ENCODE assay signal across 8 cellular contexts in genomic region chr7:23598321-23598720, GRCh38. TPM values are rescaled to one million over a fixed set of nuclear protein-coding genes. Genes with fewer than 3 reads are reported as not detected.
DNase-seq lines count a peak whose midpoint lies in the region; ATAC-seq and TF ChIP-seq lines count a peak whose summit lies in the region.

No MANE protein-coding gene starts in this region.

- H3K4me3 ChIP-seq in SK-N-SH (ENCODE audit: low read depth in 2 of 2, low read length in 1 of 2) (peak overlapping the region; percentile 73 to 77), WERI-Rb-1 (ENCODE audit: low read depth, low read length) (peak overlapping the region; percentile 97), iPS-11a (ENCODE audit: low read depth, low read length) (peak overlapping the region; percentile 75)

- TF ChIP-seq CTCF in SK-N-SH (IDR thresholded peaks at IDR 0.05) (no peak), WERI-Rb-1 (IDR thresholded peaks at IDR 0.05; ENCODE audit: low read depth, low read length) (no peak)

- H3K27ac ChIP-seq in SK-N-SH (ENCODE audit: low read depth in 2 of 2, low read length in 1 of 2) = peak overlapping the region; percentile 87 to 90
- no peak overlapping the region for H3K27ac ChIP-seq in WERI-Rb-1

- peaks cover 11% of the 10 kb centered on the region for H3K79me2 ChIP-seq in SK-N-SH (ENCODE audit: insufficient read depth)

- peak overlapping the region; percentile 74 for H3K4me2 ChIP-seq in SK-N-SH

- peaks cover 20% of the 10 kb centered on the region for H3F3A ChIP-seq in SK-N-SH (replicated peaks; ENCODE audit: insufficient read depth)

- CTCF ChIA-PET in SK-N-SH (lab: Yijun Ruan, JAX) = interaction anchor here (0.7 to 2.8 kb wide), 6 partner anchors 21 to 113 kb away, joined by 3 to 15 read pairs (median 4); partner anchors contain the start of gene FAM221A

- H3K9me2 ChIP-seq in SK-N-SH = no peaks in the 10 kb centered on the region

- no peaks in the 10 kb centered on the region for H3K9me3 ChIP-seq in SK-N-SH
- no peaks in the 10 kb centered on the region for H3K9me3 ChIP-seq in WERI-Rb-1 (ENCODE audit: severe bottlenecking)

- peak overlapping the region; percentile 73 for H3K9ac ChIP-seq in SK-N-SH

- DNase-seq in SK-N-SH (no peak), WERI-Rb-1 (no peak), activated gamma-delta T cell treated with Interleukin-2 at 50 U/mL for 16 hours (no peak), G401 (ENCODE audit: low spot score) (no peak)
- DNase-seq in stimulated activated naive CD8-positive, alpha-beta T cell treated with anti-CD3 and anti-CD28 coated beads, Interleukin-15, amount 100 ng/mL, for 72 hours = no peak

- in situ Hi-C loops in G401 (cut with HindIII; ENCODE audit: low sequenced_read_pairs) = no loop called here

- peaks cover 71% of the 10 kb centered on the region for H3K4me1 Mint-ChIP-seq in stimulated activated naive CD8-positive, alpha-beta T cell treated with anti-CD3 and anti-CD28 coated beads, Interleukin-15, amount 100 ng/mL, for 72 hours

- peaks cover 0 to 10% of the 10 kb centered on the region in 2 experiments; a peak in 2 of 4 replicates for H3K4me1 ChIP-seq in SK-N-SH (ENCODE audit: control insufficient read depth in 1 of 2, insufficient read depth in 2 of 2, low read depth in 1 of 2, low read length in 1 of 2)

- TF ChIP-seq EP300 in SK-N-SH (IDR thresholded peaks at IDR 0.05; ENCODE audit: borderline replicate concordance in 1 of 2, low read depth in 1 of 2, low read length in 1 of 2) = no peak

- H3K27me3 Mint-ChIP-seq in stimulated activated naive CD8-positive, alpha-beta T cell treated with anti-CD3 and anti-CD28 coated beads, Interleukin-15, amount 100 ng/mL, for 72 hours = no peaks in the 10 kb centered on the region

- no peaks in the 10 kb centered on the region for H3K36me3 ChIP-seq in SK-N-SH (replicated peaks in 1 of 2; ENCODE audit: control insufficient read depth in 1 of 2, insufficient read depth in 2 of 2, low read length in 1 of 2)
- H3K36me3 ChIP-seq in WERI-Rb-1 = 0 out of 2 replicates have a peak, but pooled peaks cover 3% of the 10 kb centered on the region

- no peaks in the 10 kb centered on the region for H4K20me1 ChIP-seq in SK-N-SH (ENCODE audit: insufficient read depth)

- H3K4me3 Mint-ChIP-seq in stimulated activated naive CD8-positive, alpha-beta T cell treated with anti-CD3 and anti-CD28 coated beads, Interleukin-15, amount 100 ng/mL, for 72 hours = peak overlapping the region; percentile 86 to 98

- H3K27me3 ChIP-seq in SK-N-SH (ENCODE audit: insufficient read depth) (no peaks in the 10 kb centered on the region), WERI-Rb-1 (ENCODE audit: insufficient read depth, low read depth, severe bottlenecking) (no peaks in the 10 kb centered on the region)

- POLR2A ChIA-PET in SK-N-SH (lab: Yijun Ruan, JAX) = interaction anchor here (1.1 to 1.8 kb wide), 2 partner anchors 83 to 86 kb away, joined by 4 read pairs; no protein-coding TSS in a partner anchor

- peaks cover 4 to 6% of the 10 kb centered on the region in 2 donors for H3K9me3 Mint-ChIP-seq in stimulated activated naive CD8-positive, alpha-beta T cell treated with anti-CD3 and anti-CD28 coated beads, Interleukin-15, amount 100 ng/mL, for 72 hours

- peak overlapping the region; percentile 86 for H2AFZ ChIP-seq in SK-N-SH (ENCODE audit: low read depth)

- H3K27ac Mint-ChIP-seq in stimulated activated naive CD8-positive, alpha-beta T cell treated with anti-CD3 and anti-CD28 coated beads, Interleukin-15, amount 100 ng/mL, for 72 hours = no peak overlapping the region

- ATAC-seq in SK-N-SH treated with all-trans-retinoic acid at 6 μM for 48 hours = no peak
- no peak for ATAC-seq in stimulated activated naive CD8-positive, alpha-beta T cell treated with anti-CD3 and anti-CD28 coated beads, Interleukin-15, amount 100 ng/mL, for 72 hours
- no peak for ATAC-seq in GM19467 (IDR thresholded peaks at IDR 0.05; ENCODE audit: unreplicated experiment)

- no peak for TF ChIP-seq RAD21 in SK-N-SH (IDR thresholded peaks at IDR 0.05; ENCODE audit: low read length)

- WGBS in SK-N-SH (ENCODE audit: low lambda C conversion rate) = 65% methylated on average over 4 of the region's 4 CpGs

TF ChIP-seq in SK-N-SH, 30 proteins besides CTCF, POLR2A, EP300 and RAD21 (continues in another document):
- TF ChIP-seq TAF1 (IDR thresholded peaks at IDR 0.05; ENCODE audit: borderline replicate concordance, low read depth, low read length) (no peak), NFIC (IDR thresholded peaks at IDR 0.05; ENCODE audit: borderline replicate concordance) (no peak), NRF1 (IDR thresholded peaks at IDR 0.05; ENCODE audit: low read depth, low read length) (no peak), YY1 (IDR thresholded peaks at IDR 0.05; ENCODE audit: low read depth) (no peak), RFX5 (IDR thresholded peaks at IDR 0.05; ENCODE audit: low read length) (no peak), EZH2phosphoT487 (IDR thresholded peaks at IDR 0.05; ENCODE audit: borderline replicate concordance, low read depth) (no peak), RXRA (IDR thresholded peaks at IDR 0.05; ENCODE audit: borderline replicate concordance, low read depth) (no peak), POLR2AphosphoS5 (IDR thresholded peaks at IDR 0.05; ENCODE audit: low read depth, low read length) (no peak), MAX (IDR thresholded peaks at IDR 0.05; ENCODE audit: low read depth) (no peak), CHD2 (IDR thresholded peaks at IDR 0.05; ENCODE audit: low read length, partially characterized antibody) (no peak), TCF12 (IDR thresholded peaks at IDR 0.05) (no peak)
- TF ChIP-seq, protein P1, sequence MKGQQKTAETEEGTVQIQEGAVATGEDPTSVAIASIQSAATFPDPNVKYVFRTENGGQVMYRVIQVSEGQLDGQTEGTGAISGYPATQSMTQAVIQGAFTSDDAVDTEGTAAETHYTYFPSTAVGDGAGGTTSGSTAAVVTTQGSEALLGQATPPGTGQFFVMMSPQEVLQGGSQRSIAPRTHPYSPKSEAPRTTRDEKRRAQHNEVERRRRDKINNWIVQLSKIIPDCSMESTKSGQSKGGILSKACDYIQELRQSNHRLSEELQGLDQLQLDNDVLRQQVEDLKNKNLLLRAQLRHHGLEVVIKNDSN (IDR thresholded peaks at IDR 0.05; ENCODE audit: borderline replicate concordance, low read depth) = no peak

TF ChIP-seq in SK-N-SH treated with all-trans-retinoic acid at 6 μM for 48 hours, 23 proteins besides CTCF, POLR2A, EP300 and RAD21 (continues in another document):
- TF ChIP-seq ISL1 (CRISPR knock-in tag; IDR thresholded peaks at IDR 0.05) (no peak), ESRRG (CRISPR knock-in tag; IDR thresholded peaks at IDR 0.05) (no peak), PPARA (CRISPR knock-in tag; IDR thresholded peaks at IDR 0.05; ENCODE audit: borderline replicate concordance) (no peak), ZNF8 (CRISPR knock-in tag; IDR thresholded peaks at IDR 0.05) (no peak; the same call in 1 of the 2 replicates), OSR1 (CRISPR knock-in tag; IDR thresholded peaks at IDR 0.05) (no peak), BACH2 (CRISPR knock-in tag; IDR thresholded peaks at IDR 0.05; ENCODE audit: borderline replicate concordance) (no peak), ZNF565 (CRISPR knock-in tag; conservative IDR thresholded peaks at IDR 0.05; ENCODE audit: low read depth) (no peak), CREB5 (CRISPR knock-in tag; IDR thresholded peaks at IDR 0.05; ENCODE audit: low read depth) (no peak), CSRNP3 (CRISPR knock-in tag; IDR thresholded peaks at IDR 0.05) (no peak), RARB (CRISPR knock-in tag; IDR thresholded peaks at IDR 0.05) (no peak), ARNTL (CRISPR knock-in tag; IDR thresholded peaks at IDR 0.05; ENCODE audit: borderline replicate concordance, low read depth) (no peak)
- TF ChIP-seq, protein P2, sequence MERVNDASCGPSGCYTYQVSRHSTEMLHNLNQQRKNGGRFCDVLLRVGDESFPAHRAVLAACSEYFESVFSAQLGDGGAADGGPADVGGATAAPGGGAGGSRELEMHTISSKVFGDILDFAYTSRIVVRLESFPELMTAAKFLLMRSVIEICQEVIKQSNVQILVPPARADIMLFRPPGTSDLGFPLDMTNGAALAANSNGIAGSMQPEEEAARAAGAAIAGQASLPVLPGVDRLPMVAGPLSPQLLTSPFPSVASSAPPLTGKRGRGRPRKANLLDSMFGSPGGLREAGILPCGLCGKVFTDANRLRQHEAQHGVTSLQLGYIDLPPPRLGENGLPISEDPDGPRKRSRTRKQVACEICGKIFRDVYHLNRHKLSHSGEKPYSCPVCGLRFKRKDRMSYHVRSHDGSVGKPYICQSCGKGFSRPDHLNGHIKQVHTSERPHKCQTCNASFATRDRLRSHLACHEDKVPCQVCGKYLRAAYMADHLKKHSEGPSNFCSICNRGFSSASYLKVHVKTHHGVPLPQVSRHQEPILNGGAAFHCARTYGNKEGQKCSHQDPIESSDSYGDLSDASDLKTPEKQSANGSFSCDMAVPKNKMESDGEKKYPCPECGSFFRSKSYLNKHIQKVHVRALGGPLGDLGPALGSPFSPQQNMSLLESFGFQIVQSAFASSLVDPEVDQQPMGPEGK (CRISPR knock-in tag; IDR thresholded peaks at IDR 0.05; ENCODE audit: borderline replicate concordance) = no peak

RNA-seq across cellular contexts. Expression of gene CCDC126, which starts 1.1 kb away (rescaled TPM):
- polyA plus RNA-seq in SK-N-SH (2012; rRNA removed) = 5.5 and 6.8 TPM in 2 replicates
- 7.2 and 9.4 TPM in 2 replicates for polyA plus RNA-seq in SK-N-SH (2012; cell fraction: cytosol; rRNA removed)
- 5.3 and 6.0 TPM in 2 replicates for polyA plus RNA-seq in SK-N-SH (2012; cell fraction: nucleus; rRNA removed)
- 3.3 and 6.5 TPM in 2 replicates for total RNA-seq in G401 (2014; rRNA removed; shearing (Covaris generic))
